Comparison of ENCODE assay signal across 8 cellular contexts in the genomic region with DNA sequence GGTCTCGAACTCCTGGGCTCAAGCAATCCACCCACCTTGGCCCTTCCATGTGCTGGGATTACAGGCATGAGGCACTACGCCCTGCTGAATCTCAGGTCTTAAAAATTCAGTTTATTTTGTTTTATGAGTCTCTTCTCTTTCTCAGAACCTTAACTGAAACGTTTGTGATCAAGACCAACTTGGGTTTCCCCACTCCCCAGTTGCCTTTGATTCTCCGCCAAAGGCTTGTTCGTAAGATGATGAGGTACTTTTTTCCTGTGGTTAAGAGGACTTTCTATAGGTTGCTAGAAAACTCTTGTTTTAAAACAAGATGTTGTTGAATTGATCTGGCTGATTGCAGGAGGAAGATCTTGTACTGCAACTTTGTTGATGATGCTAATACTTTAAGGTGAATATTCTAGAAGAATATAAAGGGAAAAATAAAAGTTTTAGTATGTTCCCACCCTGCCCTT. TPM values are rescaled to one million over a fixed set of nuclear protein-coding genes. Genes with fewer than 3 reads are reported as not detected.
A peak's percentile ranks its signal among the peaks of the same experiment; 100 is the strongest.
DNase-seq lines count a peak whose midpoint lies in the region; ATAC-seq and TF ChIP-seq lines count a peak whose summit lies in the region.

No MANE protein-coding gene starts in this region.

- no peak overlapping the region for H3K4me2 ChIP-seq in trophoblast cell (ENCODE audit: low read length)

- no peak for TF ChIP-seq CTCF in omental fat pad (IDR thresholded peaks at IDR 0.05)

- H3K4me1 ChIP-seq in trophoblast cell (ENCODE audit: control insufficient read depth in 1 of 2, insufficient read depth in 2 of 2, low read length in 2 of 2) = peaks cover 3 to 16% of the 10 kb centered on the region in 2 experiments

- H4K12ac ChIP-seq in trophoblast cell (ENCODE audit: low read depth, low read length) = no peak overlapping the region

- H4K8ac ChIP-seq in trophoblast cell (ENCODE audit: low read depth, low read length) = no peak overlapping the region

- no peak overlapping the region for H3K23ac ChIP-seq in trophoblast cell (ENCODE audit: low read length)

- no peak overlapping the region for H2BK120ac ChIP-seq in trophoblast cell (ENCODE audit: insufficient read depth, low read length, poor library complexity)

- ATAC-seq in GM19351 (IDR thresholded peaks at IDR 0.05; ENCODE audit: unreplicated experiment) = peak; percentile 84
- ATAC-seq in HG03571 (IDR thresholded peaks at IDR 0.05; ENCODE audit: unreplicated experiment) = peak; percentile 67
- no peak for ATAC-seq in omental fat pad (ENCODE audit: low FRiP score)

- H3K36me3 ChIP-seq in trophoblast cell (ENCODE audit: control insufficient read depth in 1 of 2, insufficient read depth in 2 of 2, low read length in 2 of 2) = no peaks in the 10 kb centered on the region

- H3K9me3 ChIP-seq in trophoblast cell (ENCODE audit: insufficient read depth, low read depth, low read length) = peaks cover 4% of the 10 kb centered on the region

- WGBS in trophoblast cell (ENCODE audit: extremely low coverage, insufficient coverage, insufficient read length) = no CpG with 5 or more reads among the region's 5 CpGs

- no peaks in the 10 kb centered on the region for H3K79me2 ChIP-seq in trophoblast cell (ENCODE audit: control insufficient read depth, insufficient read depth, low read length, poor library complexity)

- H3K79me1 ChIP-seq in trophoblast cell (ENCODE audit: low read length) = no peaks in the 10 kb centered on the region

- no peak overlapping the region for H4K91ac ChIP-seq in trophoblast cell (ENCODE audit: low read depth, low read length)

- H3K18ac ChIP-seq in trophoblast cell (ENCODE audit: low read length) = no peak overlapping the region

- H2BK12ac ChIP-seq in trophoblast cell (ENCODE audit: low read length) = no peak overlapping the region

- DNase-seq in activated T-cell treated with anti-CD3 and anti-CD28 coated beads, Interleukin-2, amount 50 U/mL, for 48 hours = peak; percentile 67 to 72
- DNase-seq in trophoblast cell = no peak
- DNase-seq in HK-2 (ENCODE audit: unreplicated experiment) = no peak
- DNase-seq in omental fat pad (ENCODE audit: low spot score) = no peak
- no peak for DNase-seq in NCI-H2107 (lab: John Stamatoyannopoulos, UW)
- DNase-seq in NCI-H2227 treated with DMSO at 0.1 percent for 48 hours (lab: John Stamatoyannopoulos, UW) = no peak

- H3K9ac ChIP-seq in trophoblast cell (ENCODE audit: low read length) = no peak overlapping the region

- H3K27ac ChIP-seq in trophoblast cell (ENCODE audit: low read depth, low read length) = peak overlapping the region; percentile 13

- no peak overlapping the region for H2BK5ac ChIP-seq in trophoblast cell (ENCODE audit: low read depth, low read length, poor library complexity)

- H3K4ac ChIP-seq in trophoblast cell (ENCODE audit: low read depth, low read length) = no peak overlapping the region

- no peak overlapping the region for H2AK5ac ChIP-seq in trophoblast cell (ENCODE audit: low read length)

- H3K14ac ChIP-seq in trophoblast cell (ENCODE audit: low read length) = no peak overlapping the region

- no peak overlapping the region for H3K4me3 ChIP-seq in trophoblast cell (ENCODE audit: low read depth, low read length)

- H2AFZ ChIP-seq in trophoblast cell (ENCODE audit: insufficient read depth, low read length, poor library complexity) = no peak overlapping the region

- no peaks in the 10 kb centered on the region for H3K27me3 ChIP-seq in trophoblast cell (ENCODE audit: insufficient read depth, low read length)

RNA-seq across cellular contexts. Expression of gene ABCC1, which starts 11.7 kb away (rescaled TPM):
- 15.6 and 16.1 TPM in 2 replicates for polyA plus RNA-seq in trophoblast cell (2013)
- 10 to 100 TPM; 21.8 to 53.2 (median 36.3) TPM for total RNA-seq in omental fat pad

Comparison
In these comparisons a context has a peak if more than half of its experiments do, and no peak if none do; other contexts are left out.
1. DNase-seq: peak in activated T-cell treated with anti-CD3 and anti-CD28 coated beads, Interleukin-2, amount 50 U/mL, for 48 hours (2 of 2); none in trophoblast cell (0 of 2), HK-2 (single experiment), omental fat pad (single experiment), NCI-H2107 (single experiment) and NCI-H2227 treated with DMSO at 0.1 percent for 48 hours (single experiment).